10 cellular contexts compared by ENCODE assay signal in genomic region chr9:136688274-136689107, GRCh38. TPM values are rescaled to one million over a fixed set of nuclear protein-coding genes. Genes with fewer than 3 reads are reported as not detected.
DNase-seq lines count a peak whose midpoint lies in the region; ATAC-seq and TF ChIP-seq lines count a peak whose summit lies in the region.
"Had no signal": no experiment of that assay in that cellular context is flagged by ENCODE, and none has a peak within 500 bp of the region (broad histone marks: within the 10 kb centered on the region; RNA-seq: fewer than 3 reads in every experiment).

No MANE protein-coding gene starts in this region.

- peak overlapping the region; percentile 68 for H3K4me3 Mint-ChIP-seq in central memory CD8-positive, alpha-beta T cell

- H4K8ac ChIP-seq in neuronal stem cell (ENCODE audit: low read depth, low read length) = no peak overlapping the region

- H3K27me3 Mint-ChIP-seq in central memory CD8-positive, alpha-beta T cell = peaks cover 7% of the 10 kb centered on the region

- peak overlapping the region; percentile 75 for H3K14ac ChIP-seq in neuronal stem cell (ENCODE audit: low read length)

- peak overlapping the region; percentile 81 for H3K23ac ChIP-seq in neuronal stem cell (ENCODE audit: low read depth, low read length, poor library complexity)

- POLR2A ChIA-PET in HCT116 (lab: Charles Lee) = no interaction called here

- intact Hi-C loops in HCT116 (cut with micrococcal nuclease) = no loop called here

- H2AK5ac ChIP-seq in neuronal stem cell (ENCODE audit: low read depth, low read length) = peak overlapping the region; percentile 68

- H4K20me1 ChIP-seq in DOHH2 (ENCODE audit: control insufficient read depth, insufficient read depth, low read depth, low read length) = peaks cover 9% of the 10 kb centered on the region; the same call in 1 of the 2 replicates
- H4K20me1 ChIP-seq in HCT116 (ENCODE audit: insufficient read depth) = no peaks in the 10 kb centered on the region
- H4K20me1 ChIP-seq in osteoblast (ENCODE audit: insufficient read depth, low read length) = peaks cover 5% of the 10 kb centered on the region

- H3K4me1 ChIP-seq in DOHH2 (ENCODE audit: control insufficient read depth, low read length) (peaks cover 19% of the 10 kb centered on the region), HCT116 (ENCODE audit: control insufficient read depth in 1 of 2, insufficient read depth in 2 of 2, low read length in 2 of 2) (peaks cover 43 to 62% of the 10 kb centered on the region in 2 experiments), neuronal stem cell (ENCODE audit: control insufficient read depth in 2 of 2, insufficient read depth in 1 of 2, low read depth in 1 of 2, low read length in 2 of 2) (peaks cover 17 to 19% of the 10 kb centered on the region in 2 donors), osteoblast (ENCODE audit: insufficient read depth, low read length) (peaks cover 4% of the 10 kb centered on the region)

- H3K79me2 ChIP-seq in DOHH2 (ENCODE audit: control insufficient read depth, low read length) (peaks cover 18% of the 10 kb centered on the region), HCT116 (ENCODE audit: insufficient read depth, low read length) (peaks cover 32% of the 10 kb centered on the region), osteoblast (ENCODE audit: insufficient read depth, low read length) (peaks cover 14% of the 10 kb centered on the region)

- no CpG with 5 or more reads among the region's 21 CpGs for WGBS in neuronal stem cell (ENCODE audit: extremely low coverage in 2 of 2, insufficient read length in 2 of 2, insufficient replicate concordance in 1 of 2), 2 donors

- H3K4me1 Mint-ChIP-seq in central memory CD8-positive, alpha-beta T cell = no peaks in the 10 kb centered on the region

- peak overlapping the region; percentile 65 for H2BK15ac ChIP-seq in neuronal stem cell (ENCODE audit: low read length)

- no peaks in the 10 kb centered on the region for H3K36me3 Mint-ChIP-seq in central memory CD8-positive, alpha-beta T cell (ENCODE audit: insufficient read depth)

- H2AFZ ChIP-seq in HCT116 (ENCODE audit: low read depth, low read length, poor library complexity, severe bottlenecking) = no peak overlapping the region
- H2AFZ ChIP-seq in neuronal stem cell (ENCODE audit: low read length) = no peak overlapping the region
- no peak overlapping the region for H2AFZ ChIP-seq in osteoblast (ENCODE audit: low read length)

- peak overlapping the region; percentile 4 for H3K18ac ChIP-seq in neuronal stem cell (ENCODE audit: low read length)

- 0 out of 2 replicates have a peak, but pooled peaks cover 5% of the 10 kb centered on the region for H3F3A ChIP-seq in DOHH2 (ENCODE audit: control insufficient read depth, insufficient read depth)

- H2BK120ac ChIP-seq in neuronal stem cell (ENCODE audit: low read depth, low read length) = no peak overlapping the region

- H2BK5ac ChIP-seq in neuronal stem cell (ENCODE audit: low read length) = no peak overlapping the region

- H3K4me2 ChIP-seq in DOHH2 (ENCODE audit: low read length) (peak overlapping the region; percentile 71; the same call in 1 of the 2 replicates), HCT116 (ENCODE audit: low read length) (peak overlapping the region; percentile 97), neuronal stem cell (ENCODE audit: insufficient read depth, low read length, poor library complexity, severe bottlenecking) (no peak overlapping the region), osteoblast (ENCODE audit: insufficient read depth, low read length) (no peak overlapping the region)

- H4K91ac ChIP-seq in neuronal stem cell (ENCODE audit: low read depth, low read length, poor library complexity) = no peak overlapping the region

- H3K27me3 ChIP-seq in DOHH2 (ENCODE audit: control insufficient read depth, low read length) = peaks cover 29% of the 10 kb centered on the region
- no peaks in the 10 kb centered on the region for H3K27me3 ChIP-seq in HCT116 (ENCODE audit: insufficient read depth, low read length)
- peaks cover 8 to 79% (median 46%) of the 10 kb centered on the region in 3 experiments for H3K27me3 ChIP-seq in neuronal stem cell (ENCODE audit: control insufficient read depth in 3 of 3, insufficient read depth in 3 of 3, low read depth in 1 of 3, low read length in 3 of 3)
- H3K27me3 ChIP-seq in osteoblast (ENCODE audit: insufficient read depth, low read length) = no peaks in the 10 kb centered on the region

- BruUV-seq in HCT116 (replicated peaks; lab: Mats Ljungman, UMichigan) = no TSS peak

- no peak for ATAC-seq in HCT116
- ATAC-seq in central memory CD8-positive, alpha-beta T cell (replicated peaks; ENCODE audit: extremely low read depth, poor library complexity, severe bottlenecking) = no peak
- no peak for ATAC-seq in HG03280 (IDR thresholded peaks at IDR 0.05; ENCODE audit: unreplicated experiment)
- no peak for ATAC-seq in HG03378 (IDR thresholded peaks at IDR 0.05; ENCODE audit: unreplicated experiment)

- no peaks in the 10 kb centered on the region for H3K9me2 ChIP-seq in DOHH2 (replicated peaks; ENCODE audit: control insufficient read depth, low read length)
- H3K9me2 ChIP-seq in HCT116 (ENCODE audit: insufficient read depth) = no peaks in the 10 kb centered on the region

- H3K9me3 ChIP-seq in DOHH2 (ENCODE audit: control insufficient read depth, insufficient read depth, low read length) (no peaks in the 10 kb centered on the region), HCT116 (ENCODE audit: control insufficient read depth in 1 of 2, insufficient read depth in 1 of 2, low read depth in 1 of 2, low read length in 2 of 2) (no peaks in the 10 kb centered on the region), neuronal stem cell (replicated peaks in 1 of 2; ENCODE audit: control insufficient read depth in 2 of 2, insufficient read depth in 1 of 2, low read depth in 1 of 2, low read length in 2 of 2) (no peaks in the 10 kb centered on the region), osteoblast (ENCODE audit: low read depth, low read length) (no peaks in the 10 kb centered on the region)

- H3K4me3 ChIP-seq in DOHH2 (ENCODE audit: low read length) (no peak overlapping the region), HCT116 (replicated peaks in 1 of 2; ENCODE audit: low read depth in 1 of 2, low read length in 2 of 2) (no peak overlapping the region), neuronal stem cell (ENCODE audit: low read length in 2 of 2) (no peak overlapping the region), osteoblast (ENCODE audit: insufficient read depth, low read length) (no peak overlapping the region)

- H3K4ac ChIP-seq in neuronal stem cell (ENCODE audit: low read length) = no peak overlapping the region

- H3K27ac ChIP-seq in DOHH2 (ENCODE audit: low read depth, low read length) (no peak overlapping the region), HCT116 (ENCODE audit: low read depth, low read length) (peak overlapping the region; percentile 48; the same call in 1 of the 2 replicates), neuronal stem cell (replicated peaks; ENCODE audit: low read length) (no peak overlapping the region), osteoblast (ENCODE audit: low read depth, low read length) (no peak overlapping the region)

- peaks cover 3% of the 10 kb centered on the region for H3K79me1 ChIP-seq in neuronal stem cell (ENCODE audit: low read depth, low read length)

- no peak for TF ChIP-seq RAD21 in HCT116 (IDR thresholded peaks at IDR 0.05; ENCODE audit: low read depth)

- no peaks in the 10 kb centered on the region for H3K36me3 ChIP-seq in DOHH2 (ENCODE audit: control insufficient read depth, low read length)
- H3K36me3 ChIP-seq in HCT116 (ENCODE audit: control insufficient read depth in 1 of 2, insufficient read depth in 2 of 2, low read length in 2 of 2) = no peaks in the 10 kb centered on the region
- no peaks in the 10 kb centered on the region for H3K36me3 ChIP-seq in neuronal stem cell (replicated peaks in 1 of 2; ENCODE audit: control insufficient read depth in 2 of 2, insufficient read depth in 2 of 2, low read length in 2 of 2)
- no peaks in the 10 kb centered on the region for H3K36me3 ChIP-seq in osteoblast (ENCODE audit: insufficient read depth, low read length)

- DNase-seq in HCT116 (ENCODE audit: low read depth, low spot score) = no peak
- no peak for DNase-seq in central memory CD8-positive, alpha-beta T cell (ENCODE audit: low spot score in 2 of 2)
- DNase-seq in neuronal stem cell (ENCODE audit: low spot score) = no peak
- no peak for DNase-seq in NCI-H226
- no peak for DNase-seq in osteoblast (ENCODE audit: insufficient read length, low spot score, missing footprints)
- DNase-seq: effector CD4-positive, alpha-beta T cell had no signal

- no peaks in the 10 kb centered on the region for H3K9me3 Mint-ChIP-seq in central memory CD8-positive, alpha-beta T cell

- H2BK12ac ChIP-seq in neuronal stem cell (ENCODE audit: low read length) = no peak overlapping the region

- RAD21 ChIA-PET in HCT116 (lab: Charles Lee; ENCODE audit: low non-redundant PET in 1 of 2, low total read pairs in 2 of 2, uncharacterized antibody in 2 of 2, unreplicated experiment in 2 of 2) = no interaction called here

- H3K27ac Mint-ChIP-seq in central memory CD8-positive, alpha-beta T cell (ENCODE audit: low read depth) = no peak overlapping the region

- no peak for TF ChIP-seq POLR2A in HCT116 (IDR thresholded peaks at IDR 0.05; ENCODE audit: borderline replicate concordance, extremely low read depth, insufficient read depth, insufficient read length)

- no peak for TF ChIP-seq CTCF in DOHH2 (IDR thresholded peaks at IDR 0.05; ENCODE audit: low read depth, low read length, poor library complexity, severe bottlenecking)
- TF ChIP-seq CTCF in HCT116 (IDR thresholded peaks at IDR 0.05 in 2 of 3, conservative IDR thresholded peaks at IDR 0.05 in 1 of 3; ENCODE audit: borderline replicate concordance in 1 of 3, insufficient read depth in 1 of 3, low read depth in 2 of 3, low read length in 2 of 3) = no peak
- no peak for TF ChIP-seq CTCF in osteoblast (IDR thresholded peaks at IDR 0.05; ENCODE audit: extremely low read depth, low read depth, low read length)

- CTCF ChIA-PET in HCT116 (lab: Charles Lee) = interaction anchor here (0.7 kb wide), 1 partner anchor 205 kb away, joined by 3 read pairs; no protein-coding TSS in a partner anchor

- H3K9ac ChIP-seq in HCT116 (ENCODE audit: low read length) (peak overlapping the region; percentile 91), neuronal stem cell (ENCODE audit: low read depth, low read length, poor library complexity) (no peak overlapping the region)

RNA-seq across cellular contexts. Expression of gene AGPAT2, which starts 1.2 kb away (rescaled TPM):
- total RNA-seq in HCT116 (2021; ENCODE audit: unreplicated experiment) (86.0 TPM), osteoblast (26.5 and 30.0 TPM in 2 replicates)
- 84.7 and 91.2 TPM in 2 replicates for polyA plus RNA-seq in HCT116 (2012)
- 3.7 TPM for polyA plus RNA-seq in neuronal stem cell (2013, experiment 1 of 2)
- polyA plus RNA-seq in neuronal stem cell (2013, experiment 2 of 2) = 3.5 TPM

RNA-seq across cellular contexts. Expression of gene DIPK1B, which starts 23.9 kb away (rescaled TPM):
- 15.6 TPM for total RNA-seq in HCT116 (2021; ENCODE audit: unreplicated experiment)
- 13.9 and 14.7 TPM in 2 replicates for polyA plus RNA-seq in HCT116 (2012)
- polyA plus RNA-seq in neuronal stem cell (2013, experiment 1 of 2) = 40.0 TPM
- 39.1 TPM for polyA plus RNA-seq in neuronal stem cell (2013, experiment 2 of 2)
- not detected in 2 replicates for total RNA-seq in osteoblast

RNA-seq across cellular contexts. Expression of gene EGFL7, which starts 25.8 kb away (rescaled TPM):
- total RNA-seq in HCT116 (2021; ENCODE audit: unreplicated experiment) (82.0 TPM), osteoblast (3.3 and 6.2 TPM in 2 replicates)
- 87.5 and 89.7 TPM in 2 replicates for polyA plus RNA-seq in HCT116 (2012)
- polyA plus RNA-seq in neuronal stem cell (2013, experiment 1 of 2) = 33.1 TPM
- polyA plus RNA-seq in neuronal stem cell (2013, experiment 2 of 2) = 32.0 TPM

RNA-seq across cellular contexts. Expression of gene LCN10, which starts 54.2 kb away (rescaled TPM):
- not detected for total RNA-seq in HCT116 (2021; ENCODE audit: unreplicated experiment)
- polyA plus RNA-seq in HCT116 (2012) = 0.07 TPM in 1 of 2 replicates, not detected in the other
- 0.10 TPM for polyA plus RNA-seq in neuronal stem cell (2013, experiment 1 of 2)
- polyA plus RNA-seq in neuronal stem cell (2013, experiment 2 of 2) = 0.12 TPM
- total RNA-seq in osteoblast = not detected in 2 replicates
- total RNA-seq: SK-MEL-5 had no signal

RNA-seq across cellular contexts. Expression of gene LCN6, which starts 59.8 kb away (rescaled TPM):
- total RNA-seq in HCT116 (2021; ENCODE audit: unreplicated experiment) = not detected
- polyA plus RNA-seq in HCT116 (2012) = not detected in 2 replicates
- not detected for polyA plus RNA-seq in neuronal stem cell (2013, experiment 1 of 2)
- polyA plus RNA-seq in neuronal stem cell (2013, experiment 2 of 2) = not detected
- total RNA-seq in osteoblast = not detected in 2 replicates
- total RNA-seq: SK-MEL-5 had no signal

Comparison
In these comparisons a context has a peak if more than half of its experiments do, and no peak if none do; other contexts are left out.
1. H3K4me2 ChIP-seq: peak in DOHH2 (single experiment) and HCT116 (single experiment); none in neuronal stem cell (single experiment) and osteoblast (single experiment).
2. RNA of gene DIPK1B, which starts 23.9 kb away (total RNA-seq): 15.6 TPM in HCT116 (single experiment); not detected in osteoblast; every median in the first group is over 10 times any median in the second.
3. RNA of gene EGFL7, which starts 25.8 kb away (total RNA-seq): 82.0 TPM in HCT116 (single experiment); 3.3 to 6.2 TPM in osteoblast; every median in the first group is over 10 times any median in the second.